In genomic region chr2:112880696-112881095, GRCh38 we compare ENCODE assay signal across 10 cellular contexts. TPM values are rescaled to one million over a fixed set of nuclear protein-coding genes. Genes with fewer than 3 reads are reported as not detected.
A peak's percentile ranks its signal among the peaks of the same experiment; 100 is the strongest.
DNase-seq lines count a peak whose midpoint lies in the region; ATAC-seq and TF ChIP-seq lines count a peak whose summit lies in the region.
"Had no signal": no experiment of that assay in that cellular context is flagged by ENCODE, and none has a peak within 500 bp of the region (broad histone marks: within the 10 kb centered on the region; RNA-seq: fewer than 3 reads in every experiment).

No MANE protein-coding gene starts in this region.

- ATAC-seq in GM21447 (IDR thresholded peaks at IDR 0.05; ENCODE audit: unreplicated experiment) (peak; percentile 45), esophagus mucosa (no peak), HG02623 (IDR thresholded peaks at IDR 0.05; ENCODE audit: unreplicated experiment) (no peak)

- POLR2A ChIA-PET in HEK293T (lab: Yijun Ruan, JAX) = no interaction called here

- H3K9ac ChIP-seq in BLaER1 = peak overlapping the region; percentile 56; the same call in 1 of the 2 replicates

- H3K27ac ChIP-seq in BLaER1 = peak overlapping the region; percentile 85
- H3K27ac ChIP-seq: C4-2B had no signal

- no peak overlapping the region for H3K4me3 ChIP-seq in BLaER1

- H3K36me3 ChIP-seq in BLaER1 = no peaks in the 10 kb centered on the region

- peak overlapping the region; percentile 58 for H3K4me2 ChIP-seq in BLaER1

- peaks cover 47% of the 10 kb centered on the region for H3K4me1 ChIP-seq in BLaER1

- H3K9me3 ChIP-seq in BLaER1 = peaks cover 6% of the 10 kb centered on the region; the same call in 1 of the 2 replicates

- CTCF ChIA-PET in HEK293T (lab: Yijun Ruan, JAX) = interaction anchor here (0.6 kb wide), 1 partner anchor 128 kb away, joined by 3 read pairs; no protein-coding TSS in a partner anchor

- H4K20me1 ChIP-seq in BLaER1 = no peaks in the 10 kb centered on the region

- DNase-seq in UCSD-AML1 (lab: John Stamatoyannopoulos, UW; ENCODE audit: unreplicated experiment) (peak; percentile 41), glomerular endothelial cell (ENCODE audit: extremely low read depth, low read depth, low spot score) (peak; percentile 2), HEK293T (ENCODE audit: extremely low spot score) (no peak), DMS53 treated with DMSO at 0.1 percent for 48 hours (lab: John Stamatoyannopoulos, UW; ENCODE audit: unreplicated experiment) (no peak)
- DNase-seq: activated CD4-positive, alpha-beta T cell treated with anti-CD3 and anti-CD28 coated beads, Interleukin-2, amount 50 U/mL, for 1 hour had no signal

- H3K27me3 ChIP-seq in BLaER1 = no peaks in the 10 kb centered on the region

TF ChIP-seq in HEK293T, 16 proteins besides CTCF, POLR2A, EP300 and RAD21:
- TF ChIP-seq TARDBP (IDR thresholded peaks at IDR 0.05) (no peak), NFRKB (IDR thresholded peaks at IDR 0.05) (no peak), FOXA1 (IDR thresholded peaks at IDR 0.05) (no peak), BHLHE40 (IDR thresholded peaks at IDR 0.05; ENCODE audit: borderline replicate concordance) (no peak), PKNOX1 (IDR thresholded peaks at IDR 0.05) (no peak), ELF4 (IDR thresholded peaks at IDR 0.05) (no peak), SUZ12 (IDR thresholded peaks at IDR 0.05) (no peak), CTBP1 (IDR thresholded peaks at IDR 0.05; ENCODE audit: borderline replicate concordance) (no peak), HDGF (IDR thresholded peaks at IDR 0.05; ENCODE audit: borderline replicate concordance) (no peak), L3MBTL2 (conservative IDR thresholded peaks at IDR 0.05) (no peak), SP1 (IDR thresholded peaks at IDR 0.05) (no peak), LEF1 (IDR thresholded peaks at IDR 0.05; ENCODE audit: borderline replicate concordance) (no peak), FOXM1 (IDR thresholded peaks at IDR 0.05; ENCODE audit: borderline replicate concordance) (no peak)

RNA-seq across cellular contexts. Expression of gene IL37, which starts 30.3 kb away (rescaled TPM):
- total RNA-seq in glomerular endothelial cell = not detected in 2 replicates
- total RNA-seq in esophagus mucosa = not detected

RNA-seq across cellular contexts. Expression of gene IL1B, which starts 44.1 kb away (rescaled TPM):
- total RNA-seq in glomerular endothelial cell (8.9 and 10.6 TPM in 2 replicates), esophagus mucosa (4.1 TPM)

Comparison
In these comparisons a context has a peak if more than half of its experiments do, and no peak if none do; other contexts are left out.
1. DNase-seq: peak in UCSD-AML1 (single experiment) and glomerular endothelial cell (single experiment); none in HEK293T (single experiment) and DMS53 treated with DMSO at 0.1 percent for 48 hours (single experiment).